Comparison of ENCODE assay signal across 8 cellular contexts in the genomic region with DNA sequence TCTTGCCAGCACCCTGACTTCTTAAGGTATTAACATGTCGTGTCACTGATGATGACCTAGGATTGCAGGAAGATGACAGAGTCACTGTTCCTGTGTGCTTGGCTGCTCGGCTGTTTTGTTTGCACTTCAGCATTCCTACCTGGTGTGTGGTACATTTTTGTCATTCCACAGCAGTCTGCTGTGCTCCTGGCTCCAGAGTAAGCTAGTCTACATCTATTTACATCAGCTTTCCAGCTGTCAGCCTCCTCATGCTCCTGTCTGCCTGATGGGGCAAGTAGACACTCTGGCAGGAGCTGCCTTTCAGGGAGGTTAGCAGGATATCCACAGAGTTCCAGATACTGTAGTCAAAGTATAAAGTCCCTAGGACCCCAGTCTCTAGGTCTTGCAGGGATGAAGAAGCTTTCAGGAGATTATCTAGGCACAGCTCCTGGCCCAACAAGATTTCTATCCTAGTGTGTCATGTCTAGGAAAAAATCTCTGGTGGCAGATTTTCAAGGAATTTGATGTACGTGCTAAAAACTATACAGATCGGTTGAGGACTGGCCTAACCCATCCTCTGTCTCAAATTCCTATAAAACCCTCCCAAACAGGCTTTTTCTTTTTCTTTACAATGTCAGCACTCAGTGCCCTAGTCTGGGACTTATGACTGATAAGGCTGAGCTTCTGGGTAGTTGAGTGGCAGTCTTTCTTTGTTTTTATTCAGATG. TPM values are rescaled to one million over a fixed set of nuclear protein-coding genes. Genes with fewer than 3 reads are reported as not detected.
A peak's percentile ranks its signal among the peaks of the same experiment; 100 is the strongest.
DNase-seq lines count a peak whose midpoint lies in the region; ATAC-seq and TF ChIP-seq lines count a peak whose summit lies in the region.

No MANE protein-coding gene starts in this region.

- POLR2A ChIA-PET in MCF 10A (lab: Yijun Ruan, JAX) = interaction anchor here (0.6 to 6.2 kb wide), 16 partner anchors 9 to 600 kb away, joined by 3 to 33 read pairs (median 4); partner anchors contain the start of genes RUSC2 and TESK1

- H3K9me3 Mint-ChIP-seq in MCF 10A (ENCODE audit: unreplicated experiment) = no peaks in the 10 kb centered on the region

- no peak for TF ChIP-seq CTCF in MCF 10A (IDR thresholded peaks at IDR 0.05; ENCODE audit: unreplicated experiment)

- intact Hi-C loops in MCF 10A (cut with micrococcal nuclease) = no loop called here

- BruUV-seq in MCF 10A (replicated peaks; lab: Mats Ljungman, UMichigan) = TSS peak; percentile 79

- H3K27ac Mint-ChIP-seq in MCF 10A (ENCODE audit: low read depth, unreplicated experiment) = peak overlapping the region; percentile 89

- H3K27me3 Mint-ChIP-seq in MCF 10A (ENCODE audit: insufficient read depth, unreplicated experiment) = no peaks in the 10 kb centered on the region

- H3K4me1 Mint-ChIP-seq in MCF 10A (ENCODE audit: insufficient read depth, unreplicated experiment) = peaks cover 48% of the 10 kb centered on the region

- CTCF ChIA-PET in MCF 10A (lab: Yijun Ruan, JAX) = interaction anchor here (0.5 to 3.6 kb wide), 10 partner anchors 10 to 402 kb away, joined by 3 to 19 read pairs (median 4); partner anchors contain the start of gene RUSC2

- H3K4me3 ChIP-seq in stomach smooth muscle (ENCODE audit: low read length in 2 of 2) = peak overlapping the region; percentile 18 to 57

- no peaks in the 10 kb centered on the region for H3K27me3 ChIP-seq in stomach smooth muscle (ENCODE audit: control insufficient read depth in 1 of 2, insufficient read depth in 2 of 2, low read length in 2 of 2)

- peak overlapping the region; percentile 25 for H3K4me3 Mint-ChIP-seq in MCF 10A (ENCODE audit: unreplicated experiment)

- peaks cover 67% of the 10 kb centered on the region for H3K4me1 ChIP-seq in stomach smooth muscle (ENCODE audit: control insufficient read depth, insufficient read depth, low read length)

- H3K36me3 ChIP-seq in stomach smooth muscle (ENCODE audit: control insufficient read depth in 2 of 2, insufficient read depth in 2 of 2, low read length in 2 of 2) = no peaks in the 10 kb centered on the region

- no peaks in the 10 kb centered on the region for H3K9me3 ChIP-seq in stomach smooth muscle (ENCODE audit: control insufficient read depth in 2 of 2, low read length in 2 of 2)

- ATAC-seq in HG02642 (IDR thresholded peaks at IDR 0.05; ENCODE audit: poor library complexity, unreplicated experiment) = no peak

- peak overlapping the region; percentile 7 to 42 for H3K9ac ChIP-seq in stomach smooth muscle (ENCODE audit: low read length in 2 of 2)

- DNase-seq in HS-27A (ENCODE audit: low read depth) (peak; percentile 98), MCF 10A (ENCODE audit: unreplicated experiment) (peak; percentile 64), iris pigment epithelial cell (ENCODE audit: low read depth) (peak; percentile 94), NCI-H345 (lab: John Stamatoyannopoulos, UW) (no peak), NCI-H1436 (lab: John Stamatoyannopoulos, UW) (no peak), activated gamma-delta T cell treated with Interleukin-2 at 50 U/mL for 16 hours (no peak)

- peak overlapping the region; percentile 98 for H3K27ac ChIP-seq in stomach smooth muscle (ENCODE audit: low read length)

- no peaks in the 10 kb centered on the region for H3K36me3 Mint-ChIP-seq in MCF 10A (ENCODE audit: insufficient read depth, unreplicated experiment)

RNA-seq across cellular contexts. Expression of gene RUSC2, which starts 28.5 kb away (rescaled TPM):
- total RNA-seq in MCF 10A (2022) = 27.8 and 30.5 TPM in 2 replicates

Comparison
In these comparisons a context has a peak if more than half of its experiments do, and no peak if none do; other contexts are left out.
1. DNase-seq: peak in HS-27A (single experiment), MCF 10A (single experiment) and iris pigment epithelial cell (single experiment); none in NCI-H345 (single experiment), NCI-H1436 (single experiment) and activated gamma-delta T cell treated with Interleukin-2 at 50 U/mL for 16 hours (single experiment).